In the genomic region with DNA sequence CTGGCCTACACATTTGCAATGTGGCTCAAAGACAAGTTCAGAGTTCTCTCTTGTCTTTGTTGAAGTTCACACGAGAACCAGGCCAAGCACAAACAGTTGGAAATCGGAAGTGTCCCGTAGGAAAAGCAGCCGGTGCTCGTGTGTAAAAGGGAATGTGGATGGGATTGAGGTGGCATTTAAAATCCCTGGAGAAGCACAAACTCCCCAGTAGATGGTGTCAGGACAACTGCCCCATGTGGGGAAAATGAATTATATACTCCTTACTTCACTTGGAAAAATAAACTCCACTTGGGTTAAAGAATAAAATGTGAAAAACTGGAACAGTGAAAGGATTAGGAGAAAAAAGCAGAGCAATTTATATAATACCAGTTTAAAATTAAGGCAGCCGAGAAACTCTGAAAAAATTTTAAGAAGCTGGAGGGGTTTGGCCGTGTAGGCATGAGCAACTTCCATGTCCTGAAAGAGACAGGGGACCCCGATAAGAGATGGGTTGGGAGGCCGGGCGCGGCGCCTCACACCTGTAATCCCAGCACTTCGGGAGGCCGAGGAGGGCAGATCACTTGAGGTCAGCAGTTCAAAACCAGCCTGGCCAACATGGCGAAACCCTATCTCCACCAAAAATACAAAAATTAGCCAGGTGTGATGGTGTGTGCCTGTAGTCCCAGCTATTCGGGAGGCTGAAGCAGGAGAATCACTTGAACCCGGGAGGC, we compare ENCODE assay signal across 1 cellular context.
TF ChIP-seq lines count a peak whose summit lies in the region.

No MANE protein-coding gene starts in this region.

TF ChIP-seq in WTC11, 78 proteins besides CTCF, POLR2A, EP300 and RAD21 (continued from another document):
- TF ChIP-seq, protein P1, sequence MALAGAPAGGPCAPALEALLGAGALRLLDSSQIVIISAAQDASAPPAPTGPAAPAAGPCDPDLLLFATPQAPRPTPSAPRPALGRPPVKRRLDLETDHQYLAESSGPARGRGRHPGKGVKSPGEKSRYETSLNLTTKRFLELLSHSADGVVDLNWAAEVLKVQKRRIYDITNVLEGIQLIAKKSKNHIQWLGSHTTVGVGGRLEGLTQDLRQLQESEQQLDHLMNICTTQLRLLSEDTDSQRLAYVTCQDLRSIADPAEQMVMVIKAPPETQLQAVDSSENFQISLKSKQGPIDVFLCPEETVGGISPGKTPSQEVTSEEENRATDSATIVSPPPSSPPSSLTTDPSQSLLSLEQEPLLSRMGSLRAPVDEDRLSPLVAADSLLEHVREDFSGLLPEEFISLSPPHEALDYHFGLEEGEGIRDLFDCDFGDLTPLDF (CRISPR knock-in tag; IDR thresholded peaks at IDR 0.05): no peak
- no peak for TF ChIP-seq ATF1 (CRISPR knock-in tag; IDR thresholded peaks at IDR 0.05)
- TF ChIP-seq, protein P2, sequence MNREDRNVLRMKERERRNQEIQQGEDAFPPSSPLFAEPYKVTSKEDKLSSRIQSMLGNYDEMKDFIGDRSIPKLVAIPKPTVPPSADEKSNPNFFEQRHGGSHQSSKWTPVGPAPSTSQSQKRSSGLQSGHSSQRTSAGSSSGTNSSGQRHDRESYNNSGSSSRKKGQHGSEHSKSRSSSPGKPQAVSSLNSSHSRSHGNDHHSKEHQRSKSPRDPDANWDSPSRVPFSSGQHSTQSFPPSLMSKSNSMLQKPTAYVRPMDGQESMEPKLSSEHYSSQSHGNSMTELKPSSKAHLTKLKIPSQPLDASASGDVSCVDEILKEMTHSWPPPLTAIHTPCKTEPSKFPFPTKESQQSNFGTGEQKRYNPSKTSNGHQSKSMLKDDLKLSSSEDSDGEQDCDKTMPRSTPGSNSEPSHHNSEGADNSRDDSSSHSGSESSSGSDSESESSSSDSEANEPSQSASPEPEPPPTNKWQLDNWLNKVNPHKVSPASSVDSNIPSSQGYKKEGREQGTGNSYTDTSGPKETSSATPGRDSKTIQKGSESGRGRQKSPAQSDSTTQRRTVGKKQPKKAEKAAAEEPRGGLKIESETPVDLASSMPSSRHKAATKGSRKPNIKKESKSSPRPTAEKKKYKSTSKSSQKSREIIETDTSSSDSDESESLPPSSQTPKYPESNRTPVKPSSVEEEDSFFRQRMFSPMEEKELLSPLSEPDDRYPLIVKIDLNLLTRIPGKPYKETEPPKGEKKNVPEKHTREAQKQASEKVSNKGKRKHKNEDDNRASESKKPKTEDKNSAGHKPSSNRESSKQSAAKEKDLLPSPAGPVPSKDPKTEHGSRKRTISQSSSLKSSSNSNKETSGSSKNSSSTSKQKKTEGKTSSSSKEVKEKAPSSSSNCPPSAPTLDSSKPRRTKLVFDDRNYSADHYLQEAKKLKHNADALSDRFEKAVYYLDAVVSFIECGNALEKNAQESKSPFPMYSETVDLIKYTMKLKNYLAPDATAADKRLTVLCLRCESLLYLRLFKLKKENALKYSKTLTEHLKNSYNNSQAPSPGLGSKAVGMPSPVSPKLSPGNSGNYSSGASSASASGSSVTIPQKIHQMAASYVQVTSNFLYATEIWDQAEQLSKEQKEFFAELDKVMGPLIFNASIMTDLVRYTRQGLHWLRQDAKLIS (CRISPR knock-in tag; IDR thresholded peaks at IDR 0.05; ENCODE audit: borderline replicate concordance): no peak
- no peak for TF ChIP-seq SMAD4 (CRISPR knock-in tag; IDR thresholded peaks at IDR 0.05)
- TF ChIP-seq, protein P3, sequence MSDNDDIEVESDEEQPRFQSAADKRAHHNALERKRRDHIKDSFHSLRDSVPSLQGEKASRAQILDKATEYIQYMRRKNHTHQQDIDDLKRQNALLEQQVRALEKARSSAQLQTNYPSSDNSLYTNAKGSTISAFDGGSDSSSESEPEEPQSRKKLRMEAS (CRISPR knock-in tag; IDR thresholded peaks at IDR 0.05): no peak
- TF ChIP-seq NFYB (CRISPR knock-in tag; conservative IDR thresholded peaks at IDR 0.05; ENCODE audit: low read depth): no peak
- TF ChIP-seq, protein P4, sequence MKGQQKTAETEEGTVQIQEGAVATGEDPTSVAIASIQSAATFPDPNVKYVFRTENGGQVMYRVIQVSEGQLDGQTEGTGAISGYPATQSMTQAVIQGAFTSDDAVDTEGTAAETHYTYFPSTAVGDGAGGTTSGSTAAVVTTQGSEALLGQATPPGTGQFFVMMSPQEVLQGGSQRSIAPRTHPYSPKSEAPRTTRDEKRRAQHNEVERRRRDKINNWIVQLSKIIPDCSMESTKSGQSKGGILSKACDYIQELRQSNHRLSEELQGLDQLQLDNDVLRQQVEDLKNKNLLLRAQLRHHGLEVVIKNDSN (CRISPR knock-in tag; IDR thresholded peaks at IDR 0.05): no peak
- TF ChIP-seq CBFB (CRISPR knock-in tag; IDR thresholded peaks at IDR 0.05; ENCODE audit: low read depth): no peak
- TF ChIP-seq GABPB1 (CRISPR knock-in tag; IDR thresholded peaks at IDR 0.05): no peak
